ENCODE assay signal across 14 cellular contexts in the genomic region with DNA sequence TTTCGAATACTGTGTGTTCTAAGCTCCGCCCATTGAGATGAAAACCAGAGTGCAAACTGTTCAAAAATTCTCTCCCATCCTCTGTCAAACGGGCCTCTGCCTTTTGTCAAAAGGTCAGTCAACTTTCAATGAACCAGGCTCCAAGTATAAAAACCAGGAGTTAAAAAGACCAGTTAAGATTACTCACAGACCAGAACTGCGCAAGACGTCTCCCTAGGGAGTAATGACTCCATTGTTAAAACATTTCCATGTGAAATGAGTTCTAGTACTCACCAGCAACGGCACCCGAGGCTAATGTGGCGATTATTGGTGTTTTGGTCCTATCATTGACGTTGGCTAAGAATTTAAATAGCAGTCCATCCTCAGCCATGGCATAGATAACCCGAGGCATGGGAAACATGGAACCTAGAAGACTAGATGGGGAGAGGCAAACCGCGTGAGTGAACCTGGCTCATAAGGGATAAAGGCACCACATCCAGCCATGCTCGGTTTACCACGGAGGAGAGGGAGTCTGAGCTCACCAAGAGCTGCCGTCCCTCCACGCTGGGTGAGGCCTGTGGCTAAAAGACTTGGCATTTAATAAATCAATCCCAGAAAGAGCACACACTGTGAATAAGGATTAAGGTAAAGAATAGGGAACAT.
DNase-seq lines count a peak whose midpoint lies in the region; ATAC-seq and TF ChIP-seq lines count a peak whose summit lies in the region.
"Had no signal": no experiment of that assay in that cellular context is flagged by ENCODE, and none has a peak within 500 bp of the region (broad histone marks: within the 10 kb centered on the region; RNA-seq: fewer than 3 reads in every experiment).

No MANE protein-coding gene starts in this region.

- intact Hi-C loops in psoas muscle (cut with DNase I) = no loop called here

- H3K36me3 ChIP-seq in BE2C (peaks cover 82% of the 10 kb centered on the region), psoas muscle (ENCODE audit: insufficient read depth in 1 of 2, low read depth in 1 of 2) (no peaks in the 10 kb centered on the region)
- H3K36me3 ChIP-seq: right lobe of liver had no signal

- peaks cover 12% of the 10 kb centered on the region for H3K4me1 ChIP-seq in BE2C
- H3K4me1 ChIP-seq in psoas muscle = no peaks in the 10 kb centered on the region
- H3K4me1 ChIP-seq: right lobe of liver had no signal

- TF ChIP-seq CTCF in BE2C (IDR thresholded peaks at IDR 0.05; ENCODE audit: low read depth, low read length) (0 out of 2 replicates have a peak, but pooled peaks have one; percentile 1), psoas muscle (IDR thresholded peaks at IDR 0.05) (no peak)

- no peak overlapping the region for H3K4me3 ChIP-seq in BE2C (ENCODE audit: low read depth, low read length)
- H3K4me3 ChIP-seq in psoas muscle = no peak overlapping the region
- H3K4me3 ChIP-seq: right lobe of liver had no signal

- DNase-seq in BE2C = peak; percentile 73
- DNase-seq in T1000 (lab: John Stamatoyannopoulos, UW) = peak; percentile 57
- peak; percentile 94 for DNase-seq in fibroblast of the conjunctiva (ENCODE audit: low read depth)
- DNase-seq in psoas muscle = no peak
- DNase-seq in NCI-H82 (lab: John Stamatoyannopoulos, UW) = no peak
- DNase-seq in HK-2 (ENCODE audit: unreplicated experiment) = no peak
- no peak for DNase-seq in activated naive CD4-positive, alpha-beta T cell treated with Interleukin-2 at 50 U/mL for 16 hours
- DNase-seq: activated CD8-positive, alpha-beta memory T cell treated with anti-CD3 and anti-CD28 coated beads, Interleukin-2, amount 50 U/mL, for 48 hours; CD4-positive, CD25-positive, alpha-beta regulatory T cell; glutamatergic neuron; mesendoderm; NCI-H1694 treated with DMSO at 0.1 percent for 48 hours; right lobe of liver had no signal

- H3K27me3 ChIP-seq in BE2C = no peaks in the 10 kb centered on the region
- no peaks in the 10 kb centered on the region for H3K27me3 ChIP-seq in psoas muscle (ENCODE audit: insufficient read depth in 3 of 3, low read length in 2 of 3)
- H3K27me3 ChIP-seq: right lobe of liver had no signal

- peak; percentile 39 to 69 (median 40) for ATAC-seq in psoas muscle
- no peak for ATAC-seq in HG03139 (IDR thresholded peaks at IDR 0.05; ENCODE audit: unreplicated experiment)

- H3K9me3 ChIP-seq in BE2C (no peaks in the 10 kb centered on the region), psoas muscle (no peaks in the 10 kb centered on the region)
- H3K9me3 ChIP-seq: right lobe of liver had no signal

- 75 to 80% (median 79%) methylated on average over 16 of the region's 16 CpGs for WGBS in psoas muscle, 3 donors

- H3K27ac ChIP-seq in psoas muscle = no peak overlapping the region
- H3K27ac ChIP-seq: right lobe of liver had no signal

Comparison
In these comparisons a context has a peak if more than half of its experiments do, and no peak if none do; other contexts are left out.
1. DNase-seq: peak in BE2C (single experiment), T1000 (single experiment) and fibroblast of the conjunctiva (single experiment); none in psoas muscle (0 of 2), NCI-H82 (single experiment), HK-2 (single experiment) and activated naive CD4-positive, alpha-beta T cell treated with Interleukin-2 at 50 U/mL for 16 hours (single experiment).